ENCODE assay signal across 18 cellular contexts in the genomic region with DNA sequence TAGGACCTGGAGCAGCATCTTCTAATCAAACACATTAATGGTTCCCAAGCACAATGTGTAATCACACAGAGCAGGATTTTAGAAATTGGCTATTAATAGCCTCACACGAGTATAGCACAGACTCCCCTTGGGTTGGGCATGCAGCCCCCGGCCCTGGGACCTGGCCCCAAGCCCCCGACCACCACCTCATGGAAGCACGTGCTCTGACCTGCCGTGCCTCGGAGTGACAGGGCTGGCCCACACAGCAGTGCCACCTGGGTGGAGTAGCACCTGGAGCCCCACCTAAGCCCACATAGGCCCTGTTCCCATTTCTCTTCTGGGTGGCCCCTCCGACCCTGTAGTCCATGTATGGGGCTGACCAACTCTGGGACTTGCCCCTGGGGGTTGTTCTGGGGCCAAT.
DNase-seq lines count a peak whose midpoint lies in the region; TF ChIP-seq lines count a peak whose summit lies in the region.
"Had no signal": no experiment of that assay in that cellular context is flagged by ENCODE, and none has a peak within 500 bp of the region (broad histone marks: within the 10 kb centered on the region; RNA-seq: fewer than 3 reads in every experiment).

No MANE protein-coding gene starts in this region.

- H3K4me3 Mint-ChIP-seq in glutamatergic neuron (ENCODE audit: unreplicated experiment), result peak overlapping the region; percentile 78
- H3K4me3 Mint-ChIP-seq in nephron, result no peak overlapping the region
- H3K4me3 Mint-ChIP-seq: B cell; CD4-positive, alpha-beta T cell had no signal

- H3K36me3 Mint-ChIP-seq in glutamatergic neuron (ENCODE audit: unreplicated experiment) (no peaks in the 10 kb centered on the region), nephron (ENCODE audit: low read depth) (peaks cover 3% of the 10 kb centered on the region)

- DNase-seq in glutamatergic neuron (no peak), substantia nigra (lab: John Stamatoyannopoulos, UW) (no peak), NCI-H1436 (lab: John Stamatoyannopoulos, UW) (no peak)
- no peak for DNase-seq in effector CD8-positive, alpha-beta T cell (lab: John Stamatoyannopoulos, UW)
- no peak for DNase-seq in activated CD8-positive, alpha-beta memory T cell treated with anti-CD3 and anti-CD28 coated beads, Interleukin-2, amount 50 U/mL, for 4 hours
- DNase-seq: Caco-2; CD4-positive, alpha-beta T cell; GF-D8; HCEC 1CT; Kasumi-1; MM.1S; NCI-H2081 treated with DMSO at 0.1 percent for 48 hours; NCI-H510A treated with DMSO at 0.1 percent for 48 hours; PC-3; RPMI8226 had no signal

- H3K27ac ChIP-seq in VCaP, result peak overlapping the region; percentile 75
- peak overlapping the region; percentile 72 for H3K27ac ChIP-seq in substantia nigra (ENCODE audit: low read depth, low read length, poor library complexity, severe bottlenecking)

- H3K27me3 Mint-ChIP-seq in glutamatergic neuron (ENCODE audit: unreplicated experiment), result peaks cover 10% of the 10 kb centered on the region
- peaks cover 13% of the 10 kb centered on the region for H3K27me3 Mint-ChIP-seq in nephron (ENCODE audit: low read depth)

- no peak for TF ChIP-seq CTCF in VCaP (conservative IDR thresholded peaks at IDR 0.05)
- no peak for TF ChIP-seq CTCF in glutamatergic neuron (IDR thresholded peaks at IDR 0.05; ENCODE audit: partially characterized antibody, unreplicated experiment)
- no peak for TF ChIP-seq CTCF in nephron (IDR thresholded peaks at IDR 0.05; ENCODE audit: unreplicated experiment in 3 of 3)

- H3K4me1 Mint-ChIP-seq in glutamatergic neuron (ENCODE audit: low read depth, unreplicated experiment) (peaks cover 51% of the 10 kb centered on the region), nephron (peaks cover 43% of the 10 kb centered on the region)
- H3K4me1 Mint-ChIP-seq: B cell had no signal

- H3K27ac Mint-ChIP-seq in glutamatergic neuron (ENCODE audit: unreplicated experiment) (peak overlapping the region; percentile 99), nephron (peak overlapping the region; percentile 26 to 52 (median 43))
- H3K27ac Mint-ChIP-seq: B cell; CD4-positive, alpha-beta T cell had no signal

- peaks cover 16% of the 10 kb centered on the region for H3K9me3 Mint-ChIP-seq in glutamatergic neuron (ENCODE audit: unreplicated experiment)
- H3K9me3 Mint-ChIP-seq in nephron, result no peaks in the 10 kb centered on the region
- H3K9me3 Mint-ChIP-seq: CD4-positive, alpha-beta T cell had no signal
